Comparison of ENCODE assay signal across 11 cellular contexts in genomic region chr7:24732646-24733413, GRCh38. TPM values are rescaled to one million over a fixed set of nuclear protein-coding genes. Genes with fewer than 3 reads are reported as not detected.
DNase-seq lines count a peak whose midpoint lies in the region; ATAC-seq and TF ChIP-seq lines count a peak whose summit lies in the region.
"Had no signal": no experiment of that assay in that cellular context is flagged by ENCODE, and none has a peak within 500 bp of the region (broad histone marks: within the 10 kb centered on the region; RNA-seq: fewer than 3 reads in every experiment).

No MANE protein-coding gene starts in this region.

- peaks cover 7 to 15% of the 10 kb centered on the region in 2 donors for H3K9me3 Mint-ChIP-seq in activated naive CD4-positive, alpha-beta T cell treated with anti-CD3 and anti-CD28 coated beads, Interleukin-2, amount 50 U/mL, for 72 hours
- H3K9me3 Mint-ChIP-seq in endodermal cell = peaks cover 2% of the 10 kb centered on the region

- no peak overlapping the region for H3K4me3 Mint-ChIP-seq in endodermal cell

- H3K4me1 ChIP-seq in transverse colon = no peaks in the 10 kb centered on the region
- H3K4me1 ChIP-seq in endodermal cell (ENCODE audit: control insufficient read depth, insufficient read depth, low read length) = no peaks in the 10 kb centered on the region

- no peaks in the 10 kb centered on the region for H3K27me3 Mint-ChIP-seq in endodermal cell (ENCODE audit: insufficient read depth)

- ATAC-seq in GM21390 (IDR thresholded peaks at IDR 0.05; ENCODE audit: unreplicated experiment) (peak; percentile 48), HG03571 (IDR thresholded peaks at IDR 0.05; ENCODE audit: unreplicated experiment) (peak; percentile 64)
- no peak for ATAC-seq in activated naive CD4-positive, alpha-beta T cell treated with anti-CD3 and anti-CD28 coated beads, Interleukin-2, amount 50 U/mL, for 72 hours

- peaks cover 0 to under 1% of the 10 kb centered on the region in 2 donors for H3K9me3 ChIP-seq in transverse colon
- no peaks in the 10 kb centered on the region for H3K9me3 ChIP-seq in endodermal cell (ENCODE audit: control insufficient read depth, low read length)

- H3K36me3 ChIP-seq in transverse colon (no peaks in the 10 kb centered on the region), endodermal cell (ENCODE audit: control insufficient read depth, insufficient read depth, low read length) (no peaks in the 10 kb centered on the region)
- H3K36me3 ChIP-seq: heart right ventricle had no signal

- no peak for TF ChIP-seq CTCF in transverse colon (IDR thresholded peaks at IDR 0.05)
- TF ChIP-seq CTCF in endodermal cell (conservative IDR thresholded peaks at IDR 0.05) = no peak

- intact Hi-C loops in transverse colon (cut with DNase I; ENCODE audit: low total_unique reads) = no loop called here

- no peak overlapping the region for H3K9ac ChIP-seq in endodermal cell (ENCODE audit: extremely low read depth, low read length, poor library complexity, severe bottlenecking)

- DNase-seq in AG08396 (ENCODE audit: low spot score) (peak; percentile 73), erythroblast (lab: John Stamatoyannopoulos, UW) (peak; percentile 31 to 38), amygdala (lab: John Stamatoyannopoulos, UW) (no peak), transverse colon (no peak), endodermal cell (no peak)
- no peak for DNase-seq in activated naive CD4-positive, alpha-beta T cell treated with anti-CD3 and anti-CD28 coated beads, Interleukin-2, amount 50 U/mL, for 72 hours (ENCODE audit: low spot score in 2 of 2)
- DNase-seq: activated CD4-positive, alpha-beta T cell treated with anti-CD3 and anti-CD28 coated beads, Interleukin-2, amount 50 U/mL, for 48 hours; COR-L47; heart right ventricle had no signal

- H3K4me1 Mint-ChIP-seq in endodermal cell = peaks cover 4% of the 10 kb centered on the region

- peaks cover 11 to 17% of the 10 kb centered on the region in 2 donors for H3K36me3 Mint-ChIP-seq in activated naive CD4-positive, alpha-beta T cell treated with anti-CD3 and anti-CD28 coated beads, Interleukin-2, amount 50 U/mL, for 72 hours
- H3K36me3 Mint-ChIP-seq in endodermal cell (ENCODE audit: low read depth) = no peaks in the 10 kb centered on the region

- H3K27me3 ChIP-seq in transverse colon (no peaks in the 10 kb centered on the region), endodermal cell (ENCODE audit: control insufficient read depth, insufficient read depth, low read length, poor library complexity, severe bottlenecking) (no peaks in the 10 kb centered on the region)
- H3K27me3 ChIP-seq: heart right ventricle had no signal

- in situ Hi-C loops in transverse colon (cut with MboI; ENCODE audit: low pct_ligation_motif_present in 1 of 4, low pct_unique_long_range_greater_than_20kb in 1 of 4, low sequenced_read_pairs in 3 of 4) = no loop called here

- H3K27ac Mint-ChIP-seq in activated naive CD4-positive, alpha-beta T cell treated with anti-CD3 and anti-CD28 coated beads, Interleukin-2, amount 50 U/mL, for 72 hours = no peak overlapping the region
- no peak overlapping the region for H3K27ac Mint-ChIP-seq in endodermal cell

- no peak for TF ChIP-seq EP300 in transverse colon (IDR thresholded peaks at IDR 0.05; ENCODE audit: low read depth)

- no peak for TF ChIP-seq POLR2A in erythroblast (IDR thresholded peaks at IDR 0.05; ENCODE audit: low read length)
- no peak for TF ChIP-seq POLR2A in transverse colon (IDR thresholded peaks at IDR 0.05)

- H3K4me3 ChIP-seq in transverse colon = no peak overlapping the region
- no peak overlapping the region for H3K4me3 ChIP-seq in endodermal cell (ENCODE audit: low read length)
- H3K4me3 ChIP-seq: heart right ventricle had no signal

- WGBS in transverse colon (ENCODE audit: low coverage in 1 of 2), 2 donors = 89% methylated on average over 4 of the region's 4 CpGs; no CpG with 5 or more reads in 1 of the 2 donors
- WGBS in endodermal cell (ENCODE audit: insufficient coverage in 1 of 2, insufficient read length in 1 of 2), 2 experiments = 93 to 94% methylated on average over 4 of the region's 4 CpGs

- H3K27ac ChIP-seq in transverse colon = no peak overlapping the region
- H3K27ac ChIP-seq in endodermal cell (ENCODE audit: low read depth, low read length) = no peak overlapping the region
- H3K27ac ChIP-seq: heart right ventricle had no signal

RNA-seq across cellular contexts. Expression of gene GSDME, which starts 24.4 kb away (rescaled TPM):
- total RNA-seq in transverse colon (1 to 10 TPM in 2 of 4 donors, not detected in 2; 2.2 to 5.2 TPM), endodermal cell (10 to 100 TPM in 1 of 2 donors, 1 to 10 TPM in 1; 8.9 to 17.9 TPM)
- total RNA-seq in activated naive CD4-positive, alpha-beta T cell treated with anti-CD3 and anti-CD28 coated beads, Interleukin-2, amount 50 U/mL, for 72 hours = 1 to 10 TPM; 3.2 to 6.0 TPM
- polyA plus RNA-seq in endodermal cell (2013, experiment 1 of 2) = 12.9 TPM
- polyA plus RNA-seq in endodermal cell (2013, experiment 2 of 2) = 11.6 TPM

Comparison
In these comparisons a context has a peak if more than half of its experiments do, and no peak if none do; other contexts are left out.
1. DNase-seq: peak in AG08396 (single experiment) and erythroblast (2 of 2); none in amygdala (0 of 56), transverse colon (single experiment), activated naive CD4-positive, alpha-beta T cell treated with anti-CD3 and anti-CD28 coated beads, Interleukin-2, amount 50 U/mL, for 72 hours (0 of 2) and endodermal cell (single experiment).
2. ATAC-seq: peak in GM21390 (single experiment) and HG03571 (single experiment); none in activated naive CD4-positive, alpha-beta T cell treated with anti-CD3 and anti-CD28 coated beads, Interleukin-2, amount 50 U/mL, for 72 hours (0 of 2).